Comparison of ENCODE assay signal across 8 cellular contexts in the genomic region with DNA sequence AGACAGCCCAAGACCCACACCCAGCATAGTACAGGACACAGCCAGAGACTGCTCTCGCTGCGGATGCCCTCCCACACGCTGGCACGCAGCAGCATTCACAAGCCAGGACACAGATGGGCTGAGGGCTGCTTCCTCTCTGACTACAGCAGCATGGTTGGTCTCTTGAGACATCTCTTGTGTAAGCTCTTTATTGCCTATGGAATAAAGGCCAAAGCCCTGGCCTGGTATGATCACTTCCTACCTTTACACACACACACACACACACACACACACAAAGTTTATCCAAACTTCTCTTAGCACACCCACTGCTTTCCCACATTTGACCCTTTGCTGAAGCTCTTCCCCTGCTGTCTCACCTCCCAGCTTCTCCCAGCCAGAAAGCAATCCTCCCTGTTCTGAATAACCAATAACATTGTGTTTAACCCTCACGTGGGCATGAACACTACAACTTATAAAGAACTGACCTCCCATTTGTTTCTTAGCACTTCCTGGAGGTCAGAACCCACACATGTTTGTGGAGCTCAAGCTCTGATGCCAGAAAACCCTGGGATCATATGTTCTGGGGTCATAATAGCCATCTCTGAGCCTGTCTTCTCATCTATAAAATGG. TPM values are rescaled to one million over a fixed set of nuclear protein-coding genes. Genes with fewer than 3 reads are reported as not detected.
DNase-seq lines count a peak whose midpoint lies in the region; ATAC-seq and TF ChIP-seq lines count a peak whose summit lies in the region.

No MANE protein-coding gene starts in this region.

- no peak overlapping the region for H3K27ac ChIP-seq in GM23338 (ENCODE audit: low read depth)

- 0 out of 2 replicates have a peak, but pooled peaks cover 2% of the 10 kb centered on the region for H3F3A ChIP-seq in GM23338 (replicated peaks; ENCODE audit: low read depth)

- H3K79me2 ChIP-seq in GM23338 (replicated peaks; ENCODE audit: insufficient read depth) = peaks cover 28% of the 10 kb centered on the region

- H3K27ac Mint-ChIP-seq in GM23338 (no peak overlapping the region), nephron progenitor cell (peak overlapping the region; percentile 5)

- no peaks in the 10 kb centered on the region for H3K36me3 ChIP-seq in GM23338 (ENCODE audit: insufficient read depth)

- H3K36me3 Mint-ChIP-seq in GM23338 (ENCODE audit: low read depth) = no peaks in the 10 kb centered on the region
- peaks cover 3% of the 10 kb centered on the region for H3K36me3 Mint-ChIP-seq in nephron progenitor cell (ENCODE audit: low read depth)

- H3K4me3 ChIP-seq in GM23338 (peak overlapping the region; percentile 98), epithelial cell of esophagus (ENCODE audit: low read length) (peak overlapping the region; percentile 95)

- DNase-seq in AG20443 (ENCODE audit: low spot score) = peak; percentile 79
- peak; percentile 30 for DNase-seq in GM23338 (ENCODE audit: low spot score)
- peak; percentile 93 for DNase-seq in SKM-1 treated with dmso at 0.1 percent for 144 hours (lab: John Stamatoyannopoulos, UW; ENCODE audit: unreplicated experiment)
- DNase-seq in epithelial cell of esophagus (ENCODE audit: low read depth) = peak; percentile 94
- peak; percentile 23 for DNase-seq in nephron progenitor cell
- no peak for DNase-seq in ACHN
- DNase-seq in NCI-H510A treated with DMSO at 0.1 percent for 48 hours (lab: John Stamatoyannopoulos, UW) = no peak

- no peaks in the 10 kb centered on the region for H3K27me3 ChIP-seq in GM23338 (ENCODE audit: insufficient read depth)

- peaks cover 22% of the 10 kb centered on the region for H3K4me1 Mint-ChIP-seq in GM23338
- H3K4me1 Mint-ChIP-seq in nephron progenitor cell = peaks cover 33% of the 10 kb centered on the region

- H3K4me3 Mint-ChIP-seq in GM23338 (peak overlapping the region; percentile 96), nephron progenitor cell (peak overlapping the region; percentile 97)

- H2AFZ ChIP-seq in GM23338 = no peak overlapping the region; the same call in 1 of the 2 replicates

- H3K4me1 ChIP-seq in GM23338 (ENCODE audit: insufficient read depth) = peaks cover 16% of the 10 kb centered on the region

- ATAC-seq in GM23338 (peak; percentile 27), HG02938 (IDR thresholded peaks at IDR 0.05; ENCODE audit: unreplicated experiment) (no peak)

- no peak for TF ChIP-seq CTCF in GM23338 (conservative IDR thresholded peaks at IDR 0.05; ENCODE audit: low read depth in 2 of 2)
- no peak for TF ChIP-seq CTCF in epithelial cell of esophagus (IDR thresholded peaks at IDR 0.05; ENCODE audit: insufficient read depth, low read depth, low read length, missing control alignments)
- TF ChIP-seq CTCF in nephron progenitor cell (IDR thresholded peaks at IDR 0.05) = no peak

- H3K9me2 ChIP-seq in GM23338 (ENCODE audit: insufficient read depth) = no peaks in the 10 kb centered on the region

- in situ Hi-C loops in ACHN (cut with HindIII; ENCODE audit: low pct_ligation_motif_present, low pct_unique_long_range_greater_than_20kb, low sequenced_read_pairs) = no loop called here

- H3K9me3 Mint-ChIP-seq in GM23338 (no peaks in the 10 kb centered on the region), nephron progenitor cell (no peaks in the 10 kb centered on the region)

- H4K20me1 ChIP-seq in GM23338 (replicated peaks; ENCODE audit: insufficient read depth) = peaks cover 27% of the 10 kb centered on the region

- H3K27me3 Mint-ChIP-seq in GM23338 (ENCODE audit: insufficient read depth, low read depth, poor library complexity) (peaks cover 10% of the 10 kb centered on the region), nephron progenitor cell (ENCODE audit: low read depth, poor library complexity) (peaks cover 10% of the 10 kb centered on the region)

- H3K4me2 ChIP-seq in GM23338 = peak overlapping the region; percentile 76

TF ChIP-seq in GM23338, 12 proteins besides CTCF, POLR2A, EP300 and RAD21 (continues in another document):
- TF ChIP-seq JUNB (IDR thresholded peaks at IDR 0.05; ENCODE audit: unreplicated experiment) = no peak
- no peak for TF ChIP-seq EZH2 (IDR thresholded peaks at IDR 0.05; ENCODE audit: low read depth, unreplicated experiment)
- TF ChIP-seq STAT1 (IDR thresholded peaks at IDR 0.05; ENCODE audit: unreplicated experiment) = no peak
- TF ChIP-seq NANOG (IDR thresholded peaks at IDR 0.05; ENCODE audit: borderline replicate concordance) = no peak
- TF ChIP-seq, protein P1, sequence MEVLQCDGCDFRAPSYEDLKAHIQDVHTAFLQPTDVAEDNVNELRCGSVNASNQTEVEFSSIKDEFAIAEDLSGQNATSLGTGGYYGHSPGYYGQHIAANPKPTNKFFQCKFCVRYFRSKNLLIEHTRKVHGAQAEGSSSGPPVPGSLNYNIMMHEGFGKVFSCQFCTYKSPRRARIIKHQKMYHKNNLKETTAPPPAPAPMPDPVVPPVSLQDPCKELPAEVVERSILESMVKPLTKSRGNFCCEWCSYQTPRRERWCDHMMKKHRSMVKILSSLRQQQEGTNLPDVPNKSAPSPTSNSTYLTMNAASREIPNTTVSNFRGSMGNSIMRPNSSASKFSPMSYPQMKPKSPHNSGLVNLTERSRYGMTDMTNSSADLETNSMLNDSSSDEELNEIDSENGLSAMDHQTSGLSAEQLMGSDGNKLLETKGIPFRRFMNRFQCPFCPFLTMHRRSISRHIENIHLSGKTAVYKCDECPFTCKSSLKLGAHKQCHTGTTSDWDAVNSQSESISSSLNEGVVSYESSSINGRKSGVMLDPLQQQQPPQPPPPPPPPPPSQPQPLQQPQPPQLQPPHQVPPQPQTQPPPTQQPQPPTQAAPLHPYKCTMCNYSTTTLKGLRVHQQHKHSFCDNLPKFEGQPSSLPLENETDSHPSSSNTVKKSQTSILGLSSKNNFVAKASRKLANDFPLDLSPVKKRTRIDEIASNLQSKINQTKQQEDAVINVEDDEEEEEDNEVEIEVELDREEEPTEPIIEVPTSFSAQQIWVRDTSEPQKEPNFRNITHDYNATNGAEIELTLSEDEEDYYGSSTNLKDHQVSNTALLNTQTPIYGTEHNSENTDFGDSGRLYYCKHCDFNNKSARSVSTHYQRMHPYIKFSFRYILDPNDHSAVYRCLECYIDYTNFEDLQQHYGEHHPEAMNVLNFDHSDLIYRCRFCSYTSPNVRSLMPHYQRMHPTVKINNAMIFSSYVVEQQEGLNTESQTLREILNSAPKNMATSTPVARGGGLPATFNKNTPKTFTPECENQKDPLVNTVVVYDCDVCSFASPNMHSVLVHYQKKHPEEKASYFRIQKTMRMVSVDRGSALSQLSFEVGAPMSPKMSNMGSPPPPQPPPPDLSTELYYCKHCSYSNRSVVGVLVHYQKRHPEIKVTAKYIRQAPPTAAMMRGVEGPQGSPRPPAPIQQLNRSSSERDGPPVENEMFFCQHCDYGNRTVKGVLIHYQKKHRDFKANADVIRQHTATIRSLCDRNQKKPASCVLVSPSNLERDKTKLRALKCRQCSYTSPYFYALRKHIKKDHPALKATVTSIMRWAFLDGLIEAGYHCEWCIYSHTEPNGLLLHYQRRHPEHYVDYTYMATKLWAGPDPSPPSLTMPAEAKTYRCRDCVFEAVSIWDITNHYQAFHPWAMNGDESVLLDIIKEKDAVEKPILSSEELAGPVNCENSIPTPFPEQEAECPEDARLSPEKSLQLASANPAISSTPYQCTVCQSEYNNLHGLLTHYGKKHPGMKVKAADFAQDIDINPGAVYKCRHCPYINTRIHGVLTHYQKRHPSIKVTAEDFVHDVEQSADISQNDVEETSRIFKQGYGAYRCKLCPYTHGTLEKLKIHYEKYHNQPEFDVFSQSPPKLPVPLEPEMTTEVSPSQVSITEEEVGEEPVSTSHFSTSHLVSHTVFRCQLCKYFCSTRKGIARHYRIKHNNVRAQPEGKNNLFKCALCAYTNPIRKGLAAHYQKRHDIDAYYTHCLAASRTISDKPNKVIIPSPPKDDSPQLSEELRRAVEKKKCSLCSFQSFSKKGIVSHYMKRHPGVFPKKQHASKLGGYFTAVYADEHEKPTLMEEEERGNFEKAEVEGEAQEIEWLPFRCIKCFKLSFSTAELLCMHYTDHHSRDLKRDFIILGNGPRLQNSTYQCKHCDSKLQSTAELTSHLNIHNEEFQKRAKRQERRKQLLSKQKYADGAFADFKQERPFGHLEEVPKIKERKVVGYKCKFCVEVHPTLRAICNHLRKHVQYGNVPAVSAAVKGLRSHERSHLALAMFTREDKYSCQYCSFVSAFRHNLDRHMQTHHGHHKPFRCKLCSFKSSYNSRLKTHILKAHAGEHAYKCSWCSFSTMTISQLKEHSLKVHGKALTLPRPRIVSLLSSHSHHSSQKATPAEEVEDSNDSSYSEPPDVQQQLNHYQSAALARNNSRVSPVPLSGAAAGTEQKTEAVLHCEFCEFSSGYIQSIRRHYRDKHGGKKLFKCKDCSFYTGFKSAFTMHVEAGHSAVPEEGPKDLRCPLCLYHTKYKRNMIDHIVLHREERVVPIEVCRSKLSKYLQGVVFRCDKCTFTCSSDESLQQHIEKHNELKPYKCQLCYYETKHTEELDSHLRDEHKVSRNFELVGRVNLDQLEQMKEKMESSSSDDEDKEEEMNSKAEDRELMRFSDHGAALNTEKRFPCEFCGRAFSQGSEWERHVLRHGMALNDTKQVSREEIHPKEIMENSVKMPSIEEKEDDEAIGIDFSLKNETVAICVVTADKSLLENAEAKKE (CRISPR knock-in tag; IDR thresholded peaks at IDR 0.05) = no peak
- TF ChIP-seq, protein P2, sequence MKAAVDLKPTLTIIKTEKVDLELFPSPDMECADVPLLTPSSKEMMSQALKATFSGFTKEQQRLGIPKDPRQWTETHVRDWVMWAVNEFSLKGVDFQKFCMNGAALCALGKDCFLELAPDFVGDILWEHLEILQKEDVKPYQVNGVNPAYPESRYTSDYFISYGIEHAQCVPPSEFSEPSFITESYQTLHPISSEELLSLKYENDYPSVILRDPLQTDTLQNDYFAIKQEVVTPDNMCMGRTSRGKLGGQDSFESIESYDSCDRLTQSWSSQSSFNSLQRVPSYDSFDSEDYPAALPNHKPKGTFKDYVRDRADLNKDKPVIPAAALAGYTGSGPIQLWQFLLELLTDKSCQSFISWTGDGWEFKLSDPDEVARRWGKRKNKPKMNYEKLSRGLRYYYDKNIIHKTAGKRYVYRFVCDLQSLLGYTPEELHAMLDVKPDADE (IDR thresholded peaks at IDR 0.05) = no peak
- no peak for TF ChIP-seq CREB1 (CRISPR knock-in tag; IDR thresholded peaks at IDR 0.05; ENCODE audit: low read depth)

RNA-seq across cellular contexts. Expression of a gene that starts 1.2 kb away (rescaled TPM):
- total RNA-seq in GM23338 (2014; rRNA removed; shearing (Covaris generic)) = 44.1 and 45.7 TPM in 2 replicates
- polyA plus RNA-seq in GM23338 (2016; fragmentation: Nextera tagmentation; extraction: Ambion mirVana) = 125 and 152 TPM in 2 replicates

RNA-seq across cellular contexts. Expression of a gene that starts 47.5 kb away (rescaled TPM):
- total RNA-seq in GM23338 (2014; rRNA removed; shearing (Covaris generic)) = 4.1 and 4.7 TPM in 2 replicates
- 2.1 and 2.4 TPM in 2 replicates for polyA plus RNA-seq in GM23338 (2016; fragmentation: Nextera tagmentation; extraction: Ambion mirVana)

Comparison
In these comparisons a context has a peak if more than half of its experiments do, and no peak if none do; other contexts are left out.
1. DNase-seq: peak in AG20443 (single experiment), GM23338 (single experiment), SKM-1 treated with dmso at 0.1 percent for 144 hours (single experiment), epithelial cell of esophagus (single experiment) and nephron progenitor cell (single experiment); none in ACHN (single experiment) and NCI-H510A treated with DMSO at 0.1 percent for 48 hours (single experiment).